8 cellular contexts compared by ENCODE assay signal in the genomic region with DNA sequence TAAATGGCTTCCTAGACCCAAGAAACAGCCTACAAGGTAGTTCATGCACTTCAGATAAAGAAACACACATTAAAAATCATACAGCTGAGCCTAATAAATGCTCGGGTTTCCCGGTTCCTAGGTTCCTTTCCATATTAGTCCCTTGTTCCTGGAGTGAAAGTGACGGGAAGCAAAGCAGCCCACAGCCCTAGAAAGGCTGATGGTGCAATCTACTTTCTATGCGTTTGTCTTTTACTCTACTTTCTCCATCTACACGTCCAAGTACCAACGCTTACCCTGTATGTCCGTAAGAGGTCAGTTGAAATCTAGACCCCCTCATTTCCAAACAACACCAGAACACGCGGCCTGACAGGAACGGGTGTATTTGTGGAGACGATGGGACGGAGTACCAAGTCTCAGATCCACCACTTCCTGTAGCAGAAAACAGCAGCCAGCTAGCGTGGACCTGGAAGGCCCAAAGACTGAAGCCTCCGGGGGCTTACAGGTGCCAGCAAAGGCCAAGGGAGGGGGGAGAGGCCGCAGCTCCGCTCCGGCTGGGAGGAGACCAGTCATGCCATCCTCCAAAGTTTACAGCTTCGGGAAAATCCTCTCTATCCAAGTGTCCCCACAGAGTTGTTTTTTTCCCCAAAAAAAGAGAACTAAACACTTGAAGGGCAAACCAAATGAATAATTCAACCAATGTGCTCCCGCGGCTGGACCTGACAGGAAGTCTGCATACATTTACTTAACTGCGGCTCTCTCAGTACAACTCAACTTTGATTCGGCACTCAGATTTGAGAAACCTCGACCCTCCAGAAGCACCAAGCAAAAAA. TPM values are rescaled to one million over a fixed set of nuclear protein-coding genes. Genes with fewer than 3 reads are reported as not detected.
DNase-seq lines count a peak whose midpoint lies in the region; ATAC-seq and TF ChIP-seq lines count a peak whose summit lies in the region.

No MANE protein-coding gene starts in this region.

- peak overlapping the region; percentile 9 for H3K4me3 ChIP-seq in epithelial cell of proximal tubule (ENCODE audit: low read depth, low read length)

- peaks cover 20% of the 10 kb centered on the region for H3K36me3 Mint-ChIP-seq in activated CD8-positive, alpha-beta memory T cell treated with anti-CD3 and anti-CD28 coated beads, Interleukin-2, amount 10 ng/mL, durations not matched to agents 7 days and 5 days
- peaks cover 9 to 36% of the 10 kb centered on the region in 2 donors for H3K36me3 Mint-ChIP-seq in stimulated activated naive B cell treated with anti-CD40 and anti-IgM and Interleukin-4, amounts not matched to agents 10 μg/mL and 1 μg/mL and 100 μg/mL, for 72 hours

- peak overlapping the region; percentile 16 for H3K27ac Mint-ChIP-seq in activated CD8-positive, alpha-beta memory T cell treated with anti-CD3 and anti-CD28 coated beads, Interleukin-2, amount 10 ng/mL, durations not matched to agents 7 days and 5 days
- H3K27ac Mint-ChIP-seq in stimulated activated naive B cell treated with anti-CD40 and anti-IgM and Interleukin-4, amounts not matched to agents 10 μg/mL and 1 μg/mL and 100 μg/mL, for 72 hours = peak overlapping the region; percentile 89

- in situ Hi-C loops in KBM-7 (cut with MboI; ENCODE audit: low pct_unique_long_range_greater_than_20kb, low sequenced_read_pairs) = no loop called here

- H3K27me3 Mint-ChIP-seq in activated CD8-positive, alpha-beta memory T cell treated with anti-CD3 and anti-CD28 coated beads, Interleukin-2, amount 10 ng/mL, durations not matched to agents 7 days and 5 days = no peaks in the 10 kb centered on the region
- H3K27me3 Mint-ChIP-seq in stimulated activated naive B cell treated with anti-CD40 and anti-IgM and Interleukin-4, amounts not matched to agents 10 μg/mL and 1 μg/mL and 100 μg/mL, for 72 hours = no peaks in the 10 kb centered on the region

- no peak for TF ChIP-seq CTCF in epithelial cell of proximal tubule (conservative IDR thresholded peaks at IDR 0.05; ENCODE audit: low read depth, low read length)

- peak overlapping the region; percentile 23 for H3K4me3 Mint-ChIP-seq in activated CD8-positive, alpha-beta memory T cell treated with anti-CD3 and anti-CD28 coated beads, Interleukin-2, amount 10 ng/mL, durations not matched to agents 7 days and 5 days
- H3K4me3 Mint-ChIP-seq in stimulated activated naive B cell treated with anti-CD40 and anti-IgM and Interleukin-4, amounts not matched to agents 10 μg/mL and 1 μg/mL and 100 μg/mL, for 72 hours = peak overlapping the region; percentile 76 to 78

- CTCF ChIA-PET in activated CD8-positive, alpha-beta memory T cell treated with anti-CD3 and anti-CD28 coated beads, Interleukin-2, amount 10 ng/mL, durations not matched to agents 7 days and 5 days (lab: Charles Lee) = interaction anchor here (0.7 to 1.9 kb wide), 3 partner anchors 17 to 97 kb away, joined by 3 to 6 read pairs (median 3); no protein-coding TSS in a partner anchor

- DNase-seq in activated CD8-positive, alpha-beta memory T cell treated with anti-CD3 and anti-CD28 coated beads, Interleukin-2, amount 10 ng/mL, durations not matched to agents 7 days and 5 days = no peak
- DNase-seq in activated CD8-positive, alpha-beta memory T cell treated with anti-CD3 and anti-CD28 coated beads, Interleukin-2, amount 50 U/mL, for 48 hours = no peak
- peak; percentile 73 for DNase-seq in KBM-7
- DNase-seq in epithelial cell of proximal tubule (ENCODE audit: low read depth) = no peak
- no peak for DNase-seq in stimulated activated naive B cell treated with anti-CD40 and anti-IgM and Interleukin-4, amounts not matched to agents 10 μg/mL and 1 μg/mL and 100 μg/mL, for 72 hours
- no peak for DNase-seq in NCI-H510A treated with DMSO at 0.1 percent for 48 hours (lab: John Stamatoyannopoulos, UW)
- DNase-seq in DMS53 (lab: John Stamatoyannopoulos, UW) = no peak
- no peak for DNase-seq in stimulated activated CD4-positive, alpha-beta T cell treated with anti-CD3 and anti-CD28 coated beads, Interleukin-2, amount 100 ng/mL, for 24 hours

- peak; percentile 66 for ATAC-seq in activated CD8-positive, alpha-beta memory T cell treated with anti-CD3 and anti-CD28 coated beads, Interleukin-2, amount 10 ng/mL, durations not matched to agents 7 days and 5 days
- ATAC-seq in stimulated activated naive B cell treated with anti-CD40 and anti-IgM and Interleukin-4, amounts not matched to agents 10 μg/mL and 1 μg/mL and 100 μg/mL, for 72 hours (replicated peaks) = peak; percentile 80 to 85

- H3K4me1 Mint-ChIP-seq in activated CD8-positive, alpha-beta memory T cell treated with anti-CD3 and anti-CD28 coated beads, Interleukin-2, amount 10 ng/mL, durations not matched to agents 7 days and 5 days = peaks cover 63% of the 10 kb centered on the region
- peaks cover 58 to 99% of the 10 kb centered on the region in 2 donors for H3K4me1 Mint-ChIP-seq in stimulated activated naive B cell treated with anti-CD40 and anti-IgM and Interleukin-4, amounts not matched to agents 10 μg/mL and 1 μg/mL and 100 μg/mL, for 72 hours

- no peaks in the 10 kb centered on the region for H3K9me3 Mint-ChIP-seq in activated CD8-positive, alpha-beta memory T cell treated with anti-CD3 and anti-CD28 coated beads, Interleukin-2, amount 10 ng/mL, durations not matched to agents 7 days and 5 days (ENCODE audit: low read depth)
- H3K9me3 Mint-ChIP-seq in stimulated activated naive B cell treated with anti-CD40 and anti-IgM and Interleukin-4, amounts not matched to agents 10 μg/mL and 1 μg/mL and 100 μg/mL, for 72 hours = no peaks in the 10 kb centered on the region

RNA-seq across cellular contexts. Expression of a gene that starts 34.1 kb away (rescaled TPM):
- total RNA-seq in activated CD8-positive, alpha-beta memory T cell treated with anti-CD3 and anti-CD28 coated beads, Interleukin-2, amount 10 ng/mL, durations not matched to agents 7 days and 5 days = 100 to 1,000 TPM; 134 to 148 TPM
- 115 and 120 TPM in 2 replicates for total RNA-seq in epithelial cell of proximal tubule
